In genomic region chr5:92527311-92528078, GRCh38 we compare ENCODE assay signal across 13 cellular contexts.
A peak's percentile ranks its signal among the peaks of the same experiment; 100 is the strongest.
DNase-seq lines count a peak whose midpoint lies in the region; ATAC-seq and TF ChIP-seq lines count a peak whose summit lies in the region.
"Had no signal": no experiment of that assay in that cellular context is flagged by ENCODE, and none has a peak within 500 bp of the region (broad histone marks: within the 10 kb centered on the region; RNA-seq: fewer than 3 reads in every experiment).

No MANE protein-coding gene starts in this region.

- DNase-seq in EL (peak; percentile 62), IMR-90 (peak; percentile 65), fibroblast of villous mesenchyme (ENCODE audit: low read depth) (peak; percentile 71), D341Med (ENCODE audit: low spot score) (no peak), kidney glomerular epithelial cell (lab: John Stamatoyannopoulos, UW) (no peak), upper lobe of left lung (no peak)
- no peak for DNase-seq in stimulated activated naive CD8-positive, alpha-beta T cell treated with anti-CD3 and anti-CD28 coated beads, Interleukin-15, Interleukin-2, amounts not matched to agents 100 U/mL and 50 U/mL, for 24 hours
- DNase-seq: activated CD4-positive, CD25-positive, alpha-beta regulatory T cell; activated T-cell treated with anti-CD3 and anti-CD28 coated beads, Interleukin-2, amount 50 U/mL, for 4 hours; C1 segment of cervical spinal cord; head of caudate nucleus; naive thymus-derived CD8-positive, alpha-beta T cell had no signal

- no peak for TF ChIP-seq RAD21 in IMR-90 (IDR thresholded peaks at IDR 0.05; ENCODE audit: low read length)

- H2BK15ac ChIP-seq in IMR-90 (ENCODE audit: low read depth, low read length): peak overlapping the region; percentile 78; the same call in 2 of the 3 replicates

- peak overlapping the region; percentile 80; the same call in 1 of the 2 replicates for H3K23ac ChIP-seq in IMR-90 (ENCODE audit: low read depth, low read length)

- no peak overlapping the region for H3K56ac ChIP-seq in IMR-90 (ENCODE audit: extremely low read depth, insufficient read depth, low read length)

- TF ChIP-seq POLR2A in IMR-90 (IDR thresholded peaks at IDR 0.05; ENCODE audit: low read depth, low read length): no peak
- TF ChIP-seq POLR2A in upper lobe of left lung (IDR thresholded peaks at IDR 0.05): no peak

- H4K91ac ChIP-seq in IMR-90 (ENCODE audit: insufficient read depth, low read depth, low read length): peak overlapping the region; percentile 60; the same call in 1 of the 2 replicates

- BruUV-seq in IMR-90 (replicated peaks; lab: Mats Ljungman, UMichigan): no TSS peak

- POLR2A ChIA-PET in IMR-90 (lab: Charles Lee; ENCODE audit: unreplicated experiment): no interaction called here

- ATAC-seq in GM21717 (IDR thresholded peaks at IDR 0.05; ENCODE audit: unreplicated experiment) (peak; percentile 81), IMR-90 (ENCODE audit: low read depth) (peak; percentile 42), upper lobe of left lung (ENCODE audit: low FRiP score in 2 of 2) (no peak)
- no peak for ATAC-seq in stimulated activated naive CD8-positive, alpha-beta T cell treated with anti-CD3 and anti-CD28 coated beads, Interleukin-15, Interleukin-2, amounts not matched to agents 100 U/mL and 50 U/mL, for 24 hours
- ATAC-seq: activated T-cell treated with anti-CD3 and anti-CD28 coated beads, Interleukin-2, amount 50 U/mL, for 4 hours; naive thymus-derived CD8-positive, alpha-beta T cell had no signal

- H3K4me3 ChIP-seq in IMR-90 (ENCODE audit: insufficient read depth, low read depth, low read length) (no peak overlapping the region), fibroblast of villous mesenchyme (ENCODE audit: low read depth, low read length) (no peak overlapping the region), upper lobe of left lung (no peak overlapping the region)

- H2AK5ac ChIP-seq in IMR-90 (ENCODE audit: low read depth, low read length): no peak overlapping the region

- peaks cover 3% of the 10 kb centered on the region; the same call in 1 of the 2 replicates for H3K4me1 ChIP-seq in IMR-90 (ENCODE audit: control insufficient read depth, insufficient read depth, low read length)
- H3K4me1 ChIP-seq in upper lobe of left lung: no peaks in the 10 kb centered on the region

- in situ Hi-C loops in IMR-90 (cut with MboI; ENCODE audit: low sequenced_read_pairs): no loop called here

- no peak overlapping the region for H2AK9ac ChIP-seq in IMR-90 (replicated peaks; ENCODE audit: low read depth, low read length, poor library complexity)

- H3K36me3 ChIP-seq in IMR-90 (ENCODE audit: control insufficient read depth, insufficient read depth, low read length) (no peaks in the 10 kb centered on the region), upper lobe of left lung (no peaks in the 10 kb centered on the region)

- no CpG with 5 or more reads among the region's 4 CpGs for WGBS in IMR-90 (ENCODE audit: extremely low coverage in 2 of 2, insufficient read length in 1 of 2), 2 experiments
- 86 to 89% methylated on average over 4 of the region's 4 CpGs for WGBS in upper lobe of left lung, 2 donors

- no peaks in the 10 kb centered on the region for H3K79me1 ChIP-seq in IMR-90 (ENCODE audit: low read depth in 1 of 2, low read length in 2 of 2)

- no peaks in the 10 kb centered on the region for H3K9me1 ChIP-seq in IMR-90 (ENCODE audit: insufficient read depth, low read length)

- H2BK120ac ChIP-seq in IMR-90 (ENCODE audit: low read depth, low read length): peak overlapping the region; percentile 78

- H3K14ac ChIP-seq in IMR-90 (replicated peaks; ENCODE audit: low read depth, low read length): peak overlapping the region; percentile 88

- no peaks in the 10 kb centered on the region for H3K9me3 ChIP-seq in IMR-90 (ENCODE audit: control insufficient read depth, insufficient read depth, low read length)
- no peaks in the 10 kb centered on the region for H3K9me3 ChIP-seq in upper lobe of left lung

- dilution Hi-C loops in IMR-90 (cut with HindIII; ENCODE audit: low sequenced_read_pairs, unreplicated experiment): no loop called here

- H3K27me3 ChIP-seq in IMR-90 (ENCODE audit: control insufficient read depth, insufficient read depth, low read length) (no peaks in the 10 kb centered on the region), upper lobe of left lung (no peaks in the 10 kb centered on the region)

- H4K5ac ChIP-seq in IMR-90 (ENCODE audit: low read depth, low read length): peak overlapping the region; percentile 91; the same call in 1 of the 2 replicates

- CTCF ChIA-PET in IMR-90 (lab: Yijun Ruan, JAX): no interaction called here

- H3K4ac ChIP-seq in IMR-90 (ENCODE audit: low read depth, low read length): peak overlapping the region; percentile 82; the same call in 1 of the 2 replicates

- H2AFZ ChIP-seq in IMR-90 (replicated peaks; ENCODE audit: low read length, poor library complexity): no peak overlapping the region

- H3K27ac ChIP-seq in IMR-90 (ENCODE audit: insufficient read depth, low read length): no peak overlapping the region
- no peak overlapping the region for H3K27ac ChIP-seq in upper lobe of left lung

- peak overlapping the region; percentile 38 to 87 for H4K8ac ChIP-seq in IMR-90 (ENCODE audit: low read depth in 2 of 2, low read length in 2 of 2)

- no peak for TF ChIP-seq CTCF in IMR-90 (conservative IDR thresholded peaks at IDR 0.05; ENCODE audit: low read depth, low read length)
- TF ChIP-seq CTCF in fibroblast of villous mesenchyme (IDR thresholded peaks at IDR 0.05; ENCODE audit: insufficient read depth, low read depth, low read length): no peak
- no peak for TF ChIP-seq CTCF in upper lobe of left lung (IDR thresholded peaks at IDR 0.05)

- intact Hi-C loops in IMR-90 (cut with micrococcal nuclease): no loop called here

- no peak for TF ChIP-seq EP300 in upper lobe of left lung (IDR thresholded peaks at IDR 0.05)

- H4K20me1 ChIP-seq in IMR-90 (ENCODE audit: insufficient read depth, low read length): no peaks in the 10 kb centered on the region

- H2BK5ac ChIP-seq in IMR-90 (ENCODE audit: low read depth, low read length, poor library complexity, severe bottlenecking): peak overlapping the region; percentile 95

- H3K9ac ChIP-seq in IMR-90 (ENCODE audit: low read depth, low read length): no peak overlapping the region

- peak overlapping the region; percentile 71; the same call in 1 of the 2 replicates for H2BK20ac ChIP-seq in IMR-90 (ENCODE audit: low read depth, low read length)

- no peak overlapping the region for H3K4me2 ChIP-seq in IMR-90 (ENCODE audit: low read depth, low read length)

- peak overlapping the region; percentile 98 for H3K18ac ChIP-seq in IMR-90 (ENCODE audit: low read depth, low read length)

TF ChIP-seq in IMR-90, 13 proteins besides CTCF, POLR2A, EP300 and RAD21:
- no peak for TF ChIP-seq BHLHE40 (IDR thresholded peaks at IDR 0.05; ENCODE audit: low read depth, low read length)
- TF ChIP-seq FOS (IDR thresholded peaks at IDR 0.05; ENCODE audit: low read depth, low read length): peak; percentile 39; the same call in 1 of the 2 replicates

Comparison
In these comparisons a context has a peak if more than half of its experiments do, and no peak if none do; other contexts are left out.
1. DNase-seq: peak in EL (single experiment), IMR-90 (single experiment) and fibroblast of villous mesenchyme (single experiment); none in D341Med (single experiment), stimulated activated naive CD8-positive, alpha-beta T cell treated with anti-CD3 and anti-CD28 coated beads, Interleukin-15, Interleukin-2, amounts not matched to agents 100 U/mL and 50 U/mL, for 24 hours (single experiment), kidney glomerular epithelial cell (single experiment) and upper lobe of left lung (0 of 2).
2. ATAC-seq: peak in GM21717 (single experiment) and IMR-90 (single experiment); none in stimulated activated naive CD8-positive, alpha-beta T cell treated with anti-CD3 and anti-CD28 coated beads, Interleukin-15, Interleukin-2, amounts not matched to agents 100 U/mL and 50 U/mL, for 24 hours (single experiment) and upper lobe of left lung (0 of 2).